Comparison of ENCODE assay signal across 11 cellular contexts in genomic region chr12:7079826-7080125, GRCh38. TPM values are rescaled to one million over a fixed set of nuclear protein-coding genes. Genes with fewer than 3 reads are reported as not detected.
DNase-seq lines count a peak whose midpoint lies in the region; ATAC-seq, FAIRE-seq and TF ChIP-seq lines count a peak whose summit lies in the region.
"Had no signal": no experiment of that assay in that cellular context is flagged by ENCODE, and none has a peak within 500 bp of the region (broad histone marks: within the 10 kb centered on the region; RNA-seq: fewer than 3 reads in every experiment).

No MANE protein-coding gene starts in this region.

- TF ChIP-seq CTCF in HFFc6 (IDR thresholded peaks at IDR 0.05) (no peak), chondrocyte (IDR thresholded peaks at IDR 0.05) (no peak), keratinocyte (optimal IDR thresholded peaks at IDR 0.05 in 1 of 3, IDR thresholded peaks at IDR 0.05 in 1 of 3, conservative IDR thresholded peaks at IDR 0.05 in 1 of 3; ENCODE audit: extremely low read depth in 1 of 3, insufficient read depth in 2 of 3, low read length in 3 of 3) (no peak), smooth muscle cell (IDR thresholded peaks at IDR 0.05; ENCODE audit: borderline replicate concordance, insufficient read depth, poor library complexity, severe bottlenecking) (no peak), lower leg skin (IDR thresholded peaks at IDR 0.05) (no peak)

- no peaks in the 10 kb centered on the region for H3K9me1 ChIP-seq in keratinocyte (ENCODE audit: control insufficient read depth, extremely low read depth, insufficient read depth, low read length)

- FAIRE-seq in keratinocyte (lab: Jason Lieb, UNC): peak; percentile 77

- no peaks in the 10 kb centered on the region for H3K79me2 ChIP-seq in keratinocyte (ENCODE audit: control insufficient read depth, insufficient read depth, low read length)
- H3K79me2 ChIP-seq in smooth muscle cell (ENCODE audit: low read depth): no peaks in the 10 kb centered on the region

- no peaks in the 10 kb centered on the region; the same call in 1 of the 2 replicates for H3K9me3 Mint-ChIP-seq in HFFc6
- peaks cover 3% of the 10 kb centered on the region for H3K9me3 Mint-ChIP-seq in chondrocyte (ENCODE audit: low read depth)
- H3K9me3 Mint-ChIP-seq in activated CD8-positive, alpha-beta T cell treated with anti-CD3 and anti-CD28 coated beads, Interleukin-2, amount 10 ng/mL, durations not matched to agents 7 days and 5 days (ENCODE audit: insufficient read depth): no peaks in the 10 kb centered on the region

- H3K4me1 ChIP-seq in keratinocyte (ENCODE audit: control insufficient read depth, extremely low read depth, insufficient read depth, low read length) (peaks cover 19% of the 10 kb centered on the region), smooth muscle cell (ENCODE audit: low read depth) (no peaks in the 10 kb centered on the region)

- peaks cover 7% of the 10 kb centered on the region for H3K36me3 Mint-ChIP-seq in HFFc6 (ENCODE audit: low read depth)
- peaks cover 5% of the 10 kb centered on the region for H3K36me3 Mint-ChIP-seq in chondrocyte (ENCODE audit: low read depth)
- peaks cover 4% of the 10 kb centered on the region for H3K36me3 Mint-ChIP-seq in activated CD8-positive, alpha-beta T cell treated with anti-CD3 and anti-CD28 coated beads, Interleukin-2, amount 10 ng/mL, durations not matched to agents 7 days and 5 days (ENCODE audit: low read depth)
- H3K36me3 Mint-ChIP-seq: CD14-positive monocyte had no signal

- peak overlapping the region in 2 of 3 experiments; percentile 56 for H3K4me3 ChIP-seq in keratinocyte (ENCODE audit: control insufficient read depth in 2 of 3, extremely low read depth in 1 of 3, insufficient read depth in 2 of 3, low read depth in 1 of 3, low read length in 3 of 3)
- H3K4me3 ChIP-seq in smooth muscle cell: no peak overlapping the region
- no peak overlapping the region for H3K4me3 ChIP-seq in lower leg skin (ENCODE audit: low read depth, poor library complexity, severe bottlenecking)

- H3K27ac ChIP-seq in keratinocyte (ENCODE audit: control insufficient read depth, insufficient read depth, low read length) (peak overlapping the region; percentile 92), smooth muscle cell (ENCODE audit: low read depth) (peak overlapping the region; percentile 93)

- peak overlapping the region; percentile 86 for H3K4me2 ChIP-seq in keratinocyte (ENCODE audit: control insufficient read depth, extremely low read depth, insufficient read depth, low read depth, low read length)
- peak overlapping the region; percentile 70 for H3K4me2 ChIP-seq in smooth muscle cell

- H3K4me1 Mint-ChIP-seq in HFFc6 (ENCODE audit: low read depth) (peaks cover 30% of the 10 kb centered on the region), chondrocyte (ENCODE audit: low read depth) (peaks cover 11% of the 10 kb centered on the region)
- H3K4me1 Mint-ChIP-seq in activated CD8-positive, alpha-beta T cell treated with anti-CD3 and anti-CD28 coated beads, Interleukin-2, amount 10 ng/mL, durations not matched to agents 7 days and 5 days (ENCODE audit: low read depth): peaks cover 6% of the 10 kb centered on the region
- H3K4me1 Mint-ChIP-seq: activated naive CD8-positive, alpha-beta T cell treated with anti-CD3 and anti-CD28 coated beads for 36 hours; CD14-positive monocyte had no signal

- intact Hi-C loops in lower leg skin (cut with DNase I; ENCODE audit: low total_unique reads): no loop called here

- peaks cover 3% of the 10 kb centered on the region for H3K27me3 Mint-ChIP-seq in HFFc6 (ENCODE audit: insufficient read depth)
- H3K27me3 Mint-ChIP-seq in chondrocyte (ENCODE audit: low read depth): no peaks in the 10 kb centered on the region
- peaks cover 14% of the 10 kb centered on the region for H3K27me3 Mint-ChIP-seq in activated CD8-positive, alpha-beta T cell treated with anti-CD3 and anti-CD28 coated beads, Interleukin-2, amount 10 ng/mL, durations not matched to agents 7 days and 5 days (ENCODE audit: low read depth)
- H3K27me3 Mint-ChIP-seq: activated naive CD8-positive, alpha-beta T cell treated with anti-CD3 and anti-CD28 coated beads for 36 hours had no signal

- H3F3A ChIP-seq in smooth muscle cell (ENCODE audit: low read depth): peaks cover 3% of the 10 kb centered on the region

- dilution Hi-C loops in keratinocyte (cut with MboI; ENCODE audit: extremely low pct_ligation_motif_present, low sequenced_read_pairs): no loop called here

- peak overlapping the region; percentile 76 for H3K4me3 Mint-ChIP-seq in HFFc6
- no peak overlapping the region for H3K4me3 Mint-ChIP-seq in chondrocyte (ENCODE audit: unreplicated experiment)
- H3K4me3 Mint-ChIP-seq in activated CD8-positive, alpha-beta T cell treated with anti-CD3 and anti-CD28 coated beads, Interleukin-2, amount 10 ng/mL, durations not matched to agents 7 days and 5 days: no peak overlapping the region
- H3K4me3 Mint-ChIP-seq: activated naive CD8-positive, alpha-beta T cell treated with anti-CD3 and anti-CD28 coated beads for 36 hours; CD14-positive monocyte; naive thymus-derived CD8-positive, alpha-beta T cell had no signal

- DNase-seq in HFFc6 (peak; percentile 59), chondrocyte (ENCODE audit: low spot score) (no peak), keratinocyte (ENCODE audit: low read depth, low spot score) (peak; percentile 45), smooth muscle cell (lab: John Stamatoyannopoulos, UW; ENCODE audit: unreplicated experiment) (no peak), HEK293T (ENCODE audit: extremely low spot score) (no peak), lower leg skin (ENCODE audit: low spot score in 2 of 2) (no peak)
- no peak for DNase-seq in activated CD8-positive, alpha-beta T cell treated with anti-CD3 and anti-CD28 coated beads, Interleukin-2, amount 10 ng/mL, durations not matched to agents 7 days and 5 days
- no peak for DNase-seq in activated effector memory CD4-positive, alpha-beta T cell treated with Interleukin-2 at 50 U/mL for 16 hours
- DNase-seq: activated naive CD8-positive, alpha-beta T cell treated with anti-CD3 and anti-CD28 coated beads for 36 hours; naive thymus-derived CD8-positive, alpha-beta T cell had no signal

- CTCF ChIA-PET in activated CD8-positive, alpha-beta T cell treated with anti-CD3 and anti-CD28 coated beads, Interleukin-2, amount 10 ng/mL, durations not matched to agents 7 days and 5 days (lab: Charles Lee): interaction anchor here (0.8 kb wide), 1 partner anchor 25 kb away, joined by 3 read pairs; no protein-coding TSS in a partner anchor
- CTCF ChIA-PET in HEK293T (lab: Yijun Ruan, JAX): interaction anchor here (0.9 kb wide), 1 partner anchor 12 kb away, joined by 3 read pairs; no protein-coding TSS in a partner anchor

- POLR2A ChIA-PET in activated CD8-positive, alpha-beta T cell treated with anti-CD3 and anti-CD28 coated beads, Interleukin-2, amount 10 ng/mL, durations not matched to agents 7 days and 5 days (lab: Charles Lee): no interaction called here
- POLR2A ChIA-PET in HEK293T (lab: Yijun Ruan, JAX): interaction anchor here (1.2 kb wide), 1 partner anchor 10 kb away, joined by 4 read pairs; no protein-coding TSS in a partner anchor

- no peaks in the 10 kb centered on the region for H3K9me3 ChIP-seq in keratinocyte (ENCODE audit: control insufficient read depth, low read depth, low read length)
- H3K9me3 ChIP-seq in smooth muscle cell (replicated peaks; ENCODE audit: low read depth): no peaks in the 10 kb centered on the region

- H2AFZ ChIP-seq in keratinocyte (ENCODE audit: control insufficient read depth, low read length) (no peak overlapping the region), smooth muscle cell (ENCODE audit: low read depth) (no peak overlapping the region)

- no peaks in the 10 kb centered on the region for H3K36me3 ChIP-seq in keratinocyte (ENCODE audit: control insufficient read depth in 2 of 2, extremely low read depth in 1 of 2, insufficient read depth in 2 of 2, low read length in 2 of 2)
- H3K36me3 ChIP-seq in smooth muscle cell (ENCODE audit: low read depth): no peaks in the 10 kb centered on the region

- H3K27me3 ChIP-seq in keratinocyte (ENCODE audit: control insufficient read depth, extremely low read depth, insufficient read depth, low read length): no peaks in the 10 kb centered on the region
- H3K27me3 ChIP-seq in smooth muscle cell (ENCODE audit: low read depth): no peaks in the 10 kb centered on the region

- no peaks in the 10 kb centered on the region for H4K20me1 ChIP-seq in keratinocyte (ENCODE audit: control insufficient read depth, extremely low read depth, insufficient read depth, low read length)
- H4K20me1 ChIP-seq in smooth muscle cell (ENCODE audit: low read depth): no peaks in the 10 kb centered on the region

- H3K27ac Mint-ChIP-seq in HFFc6 (peak overlapping the region; percentile 95), chondrocyte (ENCODE audit: unreplicated experiment) (peak overlapping the region; percentile 90)
- no peak overlapping the region for H3K27ac Mint-ChIP-seq in activated CD8-positive, alpha-beta T cell treated with anti-CD3 and anti-CD28 coated beads, Interleukin-2, amount 10 ng/mL, durations not matched to agents 7 days and 5 days
- H3K27ac Mint-ChIP-seq: activated naive CD8-positive, alpha-beta T cell treated with anti-CD3 and anti-CD28 coated beads for 36 hours; CD14-positive monocyte; naive thymus-derived CD8-positive, alpha-beta T cell had no signal

- ATAC-seq in activated CD8-positive, alpha-beta T cell treated with anti-CD3 and anti-CD28 coated beads, Interleukin-2, amount 10 ng/mL, durations not matched to agents 7 days and 5 days: no peak
- ATAC-seq: naive thymus-derived CD8-positive, alpha-beta T cell had no signal

- peak overlapping the region; percentile 67 for H3K9ac ChIP-seq in keratinocyte (ENCODE audit: control insufficient read depth, extremely low read depth, insufficient read depth, low read length)
- peak overlapping the region; percentile 56 for H3K9ac ChIP-seq in smooth muscle cell (ENCODE audit: low read depth)

- no peak for TF ChIP-seq POLR2A in lower leg skin (IDR thresholded peaks at IDR 0.05)

RNA-seq across cellular contexts. Expression of gene C1R, which starts 12.5 kb away (rescaled TPM):
- total RNA-seq in HFFc6 (2021; fragmentation: NEBNext Ultra II Directional; extraction: Animal tissue kit (Norgen Biotek cat#: 25700)): 10 to 100 TPM in 5 of 6 experiments, 1 to 10 TPM in 1; 9.3 to 43.4 (median 36.0) TPM
- total RNA-seq in chondrocyte (19.7 to 21.9 TPM (median 19.8 TPM) in 3 replicates), smooth muscle cell (51.2 and 58.9 TPM in 2 replicates), lower leg skin (100 to 1,000 TPM in 1 of 4 donors, 10 to 100 TPM in 3; 65.0 to 259 (median 84.7) TPM)
- polyA plus RNA-seq in keratinocyte (2.8 to 8.0 TPM (median 3.2 TPM) in 3 replicates), smooth muscle cell (78.7 and 83.8 TPM in 2 replicates)
- 0.52 TPM for polyA plus RNA-seq in keratinocyte (2011; ENCODE audit: low read depth)
- 1.3 and 1.7 TPM in 2 replicates for polyA plus RNA-seq in keratinocyte (2011; cell fraction: cytosol; rRNA removed)
- polyA plus RNA-seq in keratinocyte (2011; cell fraction: nucleus; rRNA removed): 3.8 and 4.6 TPM in 2 replicates
- 0.85 and 2.5 TPM in 2 replicates for polyA plus RNA-seq in keratinocyte (2012; ENCODE audit: low replicate concordance)
- polyA minus RNA-seq in keratinocyte: 1.8 to 11.9 TPM (median 5.3 TPM) in 3 replicates
- 1.5 TPM for polyA minus RNA-seq in keratinocyte (2011; cell fraction: cytosol; rRNA and poly(A)+ RNA removed)
- 2.6 and 4.3 TPM in 2 replicates for polyA minus RNA-seq in keratinocyte (2011; cell fraction: nucleus; rRNA and poly(A)+ RNA removed)
- 1 to 10 TPM; 3.6 to 3.7 TPM for total RNA-seq in activated CD8-positive, alpha-beta T cell treated with anti-CD3 and anti-CD28 coated beads, Interleukin-2, amount 10 ng/mL, durations not matched to agents 7 days and 5 days

RNA-seq across cellular contexts. Expression of gene C1S, which starts 19.3 kb away (rescaled TPM):
- 10 to 100 TPM; 21.9 to 30.8 (median 30.2) TPM for total RNA-seq in HFFc6 (2021; fragmentation: NEBNext Ultra II Directional; extraction: Animal tissue kit (Norgen Biotek cat#: 25700))
- total RNA-seq in chondrocyte (20.8 to 24.2 TPM (median 22.8 TPM) in 3 replicates), smooth muscle cell (38.5 and 65.7 TPM in 2 replicates), lower leg skin (100 to 1,000 TPM in 1 of 4 donors, 10 to 100 TPM in 3; 52.6 to 187 (median 59.3) TPM)
- polyA plus RNA-seq in keratinocyte (1.9 to 6.0 TPM (median 2.6 TPM) in 3 replicates), smooth muscle cell (61.1 and 69.2 TPM in 2 replicates)
- 1.1 TPM for polyA plus RNA-seq in keratinocyte (2011; ENCODE audit: low read depth)
- polyA plus RNA-seq in keratinocyte (2011; cell fraction: cytosol; rRNA removed): 0.62 and 0.90 TPM in 2 replicates
- 6.7 and 6.9 TPM in 2 replicates for polyA plus RNA-seq in keratinocyte (2011; cell fraction: nucleus; rRNA removed)
- polyA plus RNA-seq in keratinocyte (2012; ENCODE audit: low replicate concordance): 1.3 and 2.4 TPM in 2 replicates
- 1.1 to 4.4 TPM (median 3.7 TPM) in 3 replicates for polyA minus RNA-seq in keratinocyte
- polyA minus RNA-seq in keratinocyte (2011; cell fraction: cytosol; rRNA and poly(A)+ RNA removed): 3.3 TPM
- 4.6 and 6.1 TPM in 2 replicates for polyA minus RNA-seq in keratinocyte (2011; cell fraction: nucleus; rRNA and poly(A)+ RNA removed)
- under 1 TPM; 0.50 to 0.90 TPM for total RNA-seq in activated CD8-positive, alpha-beta T cell treated with anti-CD3 and anti-CD28 coated beads, Interleukin-2, amount 10 ng/mL, durations not matched to agents 7 days and 5 days
- polyA plus RNA-seq: CD14-positive monocyte had no signal

RNA-seq across cellular contexts. Expression of gene C1RL, which starts 29.2 kb away (rescaled TPM):
- 10 to 100 TPM in 5 of 6 experiments, 1 to 10 TPM in 1; 8.5 to 20.0 (median 15.8) TPM for total RNA-seq in HFFc6 (2021; fragmentation: NEBNext Ultra II Directional; extraction: Animal tissue kit (Norgen Biotek cat#: 25700))
- total RNA-seq in chondrocyte (20.3 to 21.0 TPM (median 20.4 TPM) in 3 replicates), smooth muscle cell (18.5 and 21.1 TPM in 2 replicates), lower leg skin (10 to 100 TPM; 38.1 to 42.3 (median 40.4) TPM)
- polyA plus RNA-seq in keratinocyte (8.5 to 13.5 TPM (median 9.3 TPM) in 3 replicates), smooth muscle cell (8.7 and 9.8 TPM in 2 replicates)
- polyA plus RNA-seq in keratinocyte (2011; ENCODE audit: low read depth): 3.0 TPM
- 7.5 and 8.4 TPM in 2 replicates for polyA plus RNA-seq in keratinocyte (2011; cell fraction: cytosol; rRNA removed)
- 24.4 and 33.2 TPM in 2 replicates for polyA plus RNA-seq in keratinocyte (2011; cell fraction: nucleus; rRNA removed)
- polyA plus RNA-seq in keratinocyte (2012; ENCODE audit: low replicate concordance): 8.3 and 9.9 TPM in 2 replicates
- 14.8 to 24.6 TPM (median 21.7 TPM) in 3 replicates for polyA minus RNA-seq in keratinocyte
- 17.8 TPM for polyA minus RNA-seq in keratinocyte (2011; cell fraction: cytosol; rRNA and poly(A)+ RNA removed)
- 17.9 and 28.6 TPM in 2 replicates for polyA minus RNA-seq in keratinocyte (2011; cell fraction: nucleus; rRNA and poly(A)+ RNA removed)
- total RNA-seq in activated CD8-positive, alpha-beta T cell treated with anti-CD3 and anti-CD28 coated beads, Interleukin-2, amount 10 ng/mL, durations not matched to agents 7 days and 5 days: 10 to 100 TPM; 21.5 to 23.3 TPM

RNA-seq across cellular contexts. Expression of gene RBP5, which starts 48.9 kb away (rescaled TPM):
- total RNA-seq in HFFc6 (2021; fragmentation: NEBNext Ultra II Directional; extraction: Animal tissue kit (Norgen Biotek cat#: 25700)): not detected
- not detected in 3 replicates for total RNA-seq in chondrocyte
- polyA plus RNA-seq in keratinocyte: not detected in 3 replicates
- not detected for polyA plus RNA-seq in keratinocyte (2011; ENCODE audit: low read depth)
- not detected in 2 replicates for polyA plus RNA-seq in keratinocyte (2011; cell fraction: cytosol; rRNA removed)
- not detected in 2 replicates for polyA plus RNA-seq in keratinocyte (2011; cell fraction: nucleus; rRNA removed)
- 1.4 and 1.8 TPM in 2 replicates for polyA plus RNA-seq in keratinocyte (2012; ENCODE audit: low replicate concordance)
- polyA minus RNA-seq in keratinocyte: not detected in 3 replicates
- polyA minus RNA-seq in keratinocyte (2011; cell fraction: cytosol; rRNA and poly(A)+ RNA removed): not detected
- polyA minus RNA-seq in keratinocyte (2011; cell fraction: nucleus; rRNA and poly(A)+ RNA removed): not detected in 2 replicates
- not detected in 2 replicates for total RNA-seq in smooth muscle cell
- polyA plus RNA-seq in smooth muscle cell: 0.21 and 2.3 TPM in 2 replicates
- total RNA-seq in activated CD8-positive, alpha-beta T cell treated with anti-CD3 and anti-CD28 coated beads, Interleukin-2, amount 10 ng/mL, durations not matched to agents 7 days and 5 days: under 1 TPM; 0.29 to 0.42 TPM
- 1 to 10 TPM in 1 of 4 donors, under 1 TPM in 1, not detected in 2; 0.26 to 2.5 TPM for total RNA-seq in lower leg skin
- total RNA-seq: activated naive CD8-positive, alpha-beta T cell treated with anti-CD3 and anti-CD28 coated beads for 36 hours had no signal
- polyA plus RNA-seq: CD14-positive monocyte; naive thymus-derived CD8-positive, alpha-beta T cell had no signal

RNA-seq across cellular contexts. Expression of gene CLSTN3, which starts 50.4 kb away (rescaled TPM):
- total RNA-seq in HFFc6 (2021; fragmentation: NEBNext Ultra II Directional; extraction: Animal tissue kit (Norgen Biotek cat#: 25700)): 10 to 100 TPM; 10.4 to 15.5 (median 13.7) TPM
- total RNA-seq in chondrocyte: 15.5 to 19.9 TPM (median 18.2 TPM) in 3 replicates
- polyA plus RNA-seq in keratinocyte: 12.8 to 21.6 TPM (median 15.2 TPM) in 3 replicates
- polyA plus RNA-seq in keratinocyte (2011; ENCODE audit: low read depth): 16.6 TPM
- 2.5 and 3.4 TPM in 2 replicates for polyA plus RNA-seq in keratinocyte (2011; cell fraction: cytosol; rRNA removed)
- 81.1 and 81.9 TPM in 2 replicates for polyA plus RNA-seq in keratinocyte (2011; cell fraction: nucleus; rRNA removed)
- polyA plus RNA-seq in keratinocyte (2012; ENCODE audit: low replicate concordance): 9.6 and 9.8 TPM in 2 replicates
- polyA minus RNA-seq in keratinocyte: 21.6 to 63.8 TPM (median 42.5 TPM) in 3 replicates
- 25.5 TPM for polyA minus RNA-seq in keratinocyte (2011; cell fraction: cytosol; rRNA and poly(A)+ RNA removed)
- 35.0 and 60.0 TPM in 2 replicates for polyA minus RNA-seq in keratinocyte (2011; cell fraction: nucleus; rRNA and poly(A)+ RNA removed)
- total RNA-seq in smooth muscle cell: 26.5 and 51.0 TPM in 2 replicates
- 12.4 and 25.4 TPM in 2 replicates for polyA plus RNA-seq in smooth muscle cell
- 10 to 100 TPM; 76.8 to 83.9 TPM for total RNA-seq in activated CD8-positive, alpha-beta T cell treated with anti-CD3 and anti-CD28 coated beads, Interleukin-2, amount 10 ng/mL, durations not matched to agents 7 days and 5 days
- 10 to 100 TPM; 22.1 to 41.1 (median 31.7) TPM for total RNA-seq in lower leg skin
- polyA plus RNA-seq: CD14-positive monocyte had no signal

Comparison
In these comparisons a context has a peak if more than half of its experiments do, and no peak if none do; other contexts are left out.
1. DNase-seq: peak in HFFc6 (single experiment) and keratinocyte (single experiment); none in chondrocyte (single experiment), smooth muscle cell (single experiment), activated CD8-positive, alpha-beta T cell treated with anti-CD3 and anti-CD28 coated beads, Interleukin-2, amount 10 ng/mL, durations not matched to agents 7 days and 5 days (single experiment), activated effector memory CD4-positive, alpha-beta T cell treated with Interleukin-2 at 50 U/mL for 16 hours (single experiment), HEK293T (single experiment) and lower leg skin (0 of 2).
2. H3K4me3 ChIP-seq: peak in keratinocyte (2 of 3); none in smooth muscle cell (single experiment) and lower leg skin (single experiment).
3. RNA of gene C1S, which starts 19.3 kb away (total RNA-seq): 52.6 to 187 TPM in lower leg skin, 38.5 to 65.7 TPM in smooth muscle cell, 21.9 to 30.8 TPM in HFFc6 and 20.8 to 24.2 TPM in chondrocyte; 0.50 to 0.90 TPM in activated CD8-positive, alpha-beta T cell treated with anti-CD3 and anti-CD28 coated beads, Interleukin-2, amount 10 ng/mL, durations not matched to agents 7 days and 5 days; every median in the first group is over 10 times any median in the second.